ENCODE assay signal across 23 cellular contexts in the genomic region with DNA sequence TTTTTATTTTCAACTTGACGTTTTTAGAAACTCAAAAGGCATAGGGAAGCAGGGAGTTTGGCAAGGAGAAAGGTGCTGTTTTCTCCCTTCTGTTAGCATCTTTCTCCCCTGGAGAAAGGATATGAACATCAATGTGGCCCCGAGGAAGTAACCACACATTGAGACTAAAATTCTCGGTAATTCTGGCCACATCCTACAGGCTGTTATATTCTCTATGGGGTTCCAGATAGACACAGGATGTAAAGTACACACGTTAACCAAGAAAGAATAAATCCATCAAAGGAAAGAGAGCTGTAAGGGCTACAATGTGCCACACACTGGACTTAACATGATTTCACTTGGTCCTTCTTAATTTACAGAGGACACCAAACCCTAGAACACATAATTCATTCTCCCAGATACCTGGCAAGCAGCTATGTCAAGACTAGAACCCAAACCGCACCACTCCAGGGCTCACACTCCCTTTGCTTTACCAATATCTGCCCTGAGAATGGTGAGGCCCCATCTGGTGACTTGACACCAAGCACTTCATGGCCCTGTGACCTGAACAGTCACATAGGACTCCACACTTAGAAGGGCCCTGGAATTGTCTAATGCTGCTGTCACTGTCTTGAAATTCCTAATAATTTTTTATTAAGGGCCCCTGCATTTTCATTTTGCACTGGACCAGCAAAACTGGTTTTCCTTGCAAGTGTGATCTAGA.
DNase-seq lines count a peak whose midpoint lies in the region; ATAC-seq and TF ChIP-seq lines count a peak whose summit lies in the region.
"Had no signal": no experiment of that assay in that cellular context is flagged by ENCODE, and none has a peak within 500 bp of the region (broad histone marks: within the 10 kb centered on the region; RNA-seq: fewer than 3 reads in every experiment).

No MANE protein-coding gene starts in this region.

- no peak for TF ChIP-seq CTCF in activated CD8-positive, alpha-beta T cell treated with anti-CD3 and anti-CD28 coated beads for 36 hours (IDR thresholded peaks at IDR 0.05)
- no peak for TF ChIP-seq CTCF in PC-3 (conservative IDR thresholded peaks at IDR 0.05; ENCODE audit: low read depth, low read length)

- no peaks in the 10 kb centered on the region for H3K27me3 ChIP-seq in PC-3 (ENCODE audit: low read length)
- H3K27me3 ChIP-seq: Peyer's patch had no signal

- peaks cover 33% of the 10 kb centered on the region for H3K36me3 Mint-ChIP-seq in activated CD8-positive, alpha-beta T cell treated with anti-CD3 and anti-CD28 coated beads, Interleukin-2, amount 10 ng/mL, durations not matched to agents 7 days and 5 days (ENCODE audit: low read depth)
- H3K36me3 Mint-ChIP-seq in activated CD8-positive, alpha-beta T cell treated with anti-CD3 and anti-CD28 coated beads for 36 hours (ENCODE audit: low read depth) = no peaks in the 10 kb centered on the region
- H3K36me3 Mint-ChIP-seq: CD4-positive, CD25-positive, alpha-beta regulatory T cell had no signal

- no peak overlapping the region for H3K4me3 ChIP-seq in PC-3 (ENCODE audit: low read length)
- H3K4me3 ChIP-seq: GM23248, HAP-1, K562, Peyer's patch had no signal

- DNase-seq in activated CD8-positive, alpha-beta T cell treated with anti-CD3 and anti-CD28 coated beads, Interleukin-2, amount 10 ng/mL, durations not matched to agents 7 days and 5 days = peak; percentile 52
- no peak for DNase-seq in activated CD8-positive, alpha-beta T cell treated with anti-CD3 and anti-CD28 coated beads for 36 hours
- DNase-seq in PC-3 (peak; percentile 21), ecto neural progenitor cell (ENCODE audit: low spot score) (peak; percentile 0), iPS-NIHi7 (ENCODE audit: extremely low spot score) (no peak)
- DNase-seq: GM23248; MM.1S; NCI-H1048; NCI-H1417 treated with DMSO at 0.1 percent for 48 hours; NCI-H187; NCI-H2107; NCI-H446 treated with DMSO at 0.1 percent for 48 hours; NCI-H526 treated with DMSO at 0.1 percent for 48 hours; NK-92 treated with Interleukin-12 subunit alpha and Interleukin-12 subunit beta, amount 100 ng/mL, for 24 hours; Peyer's patch had no signal

- H3F3A ChIP-seq in PC-3 (ENCODE audit: low read length, unreplicated experiment) = no peaks in the 10 kb centered on the region

- H3K9me3 ChIP-seq in KOPT-K1 (ENCODE audit: insufficient read depth, low read length, poor library complexity, severe bottlenecking) (peaks cover 15% of the 10 kb centered on the region), PC-3 (ENCODE audit: low read length) (no peaks in the 10 kb centered on the region)
- H3K9me3 ChIP-seq: HAP-1, Peyer's patch had no signal

- H3K27me3 Mint-ChIP-seq in activated CD8-positive, alpha-beta T cell treated with anti-CD3 and anti-CD28 coated beads, Interleukin-2, amount 10 ng/mL, durations not matched to agents 7 days and 5 days (ENCODE audit: low read depth) = peaks cover 23% of the 10 kb centered on the region
- peaks cover 24% of the 10 kb centered on the region for H3K27me3 Mint-ChIP-seq in activated CD8-positive, alpha-beta T cell treated with anti-CD3 and anti-CD28 coated beads for 36 hours

- peak overlapping the region; percentile 52 for H3K4me3 Mint-ChIP-seq in activated CD8-positive, alpha-beta T cell treated with anti-CD3 and anti-CD28 coated beads, Interleukin-2, amount 10 ng/mL, durations not matched to agents 7 days and 5 days
- H3K4me3 Mint-ChIP-seq in activated CD8-positive, alpha-beta T cell treated with anti-CD3 and anti-CD28 coated beads for 36 hours = no peak overlapping the region
- H3K4me3 Mint-ChIP-seq: CD4-positive, CD25-positive, alpha-beta regulatory T cell had no signal

- H3K4me2 ChIP-seq in PC-3 (ENCODE audit: low read length) = no peak overlapping the region

- H3K27ac Mint-ChIP-seq in activated CD8-positive, alpha-beta T cell treated with anti-CD3 and anti-CD28 coated beads, Interleukin-2, amount 10 ng/mL, durations not matched to agents 7 days and 5 days = peak overlapping the region; percentile 91
- no peak overlapping the region for H3K27ac Mint-ChIP-seq in activated CD8-positive, alpha-beta T cell treated with anti-CD3 and anti-CD28 coated beads for 36 hours
- H3K27ac Mint-ChIP-seq: CD4-positive, CD25-positive, alpha-beta regulatory T cell had no signal

- CTCF ChIA-PET in activated CD8-positive, alpha-beta T cell treated with anti-CD3 and anti-CD28 coated beads, Interleukin-2, amount 10 ng/mL, durations not matched to agents 7 days and 5 days (lab: Charles Lee) = interaction anchor here (0.8 kb wide), 1 partner anchor 46 kb away, joined by 3 read pairs; no protein-coding TSS in a partner anchor
- CTCF ChIA-PET in activated CD8-positive, alpha-beta T cell treated with anti-CD3 and anti-CD28 coated beads for 36 hours (lab: Charles Lee) = interaction anchor here (1.0 kb wide), 1 partner anchor 12 kb away, joined by 3 read pairs; no protein-coding TSS in a partner anchor
- CTCF ChIA-PET in PC-3 (lab: Charles Lee) = no interaction called here

- peak; percentile 79 for ATAC-seq in activated CD8-positive, alpha-beta T cell treated with anti-CD3 and anti-CD28 coated beads, Interleukin-2, amount 10 ng/mL, durations not matched to agents 7 days and 5 days
- no peak for ATAC-seq in activated CD8-positive, alpha-beta T cell treated with anti-CD3 and anti-CD28 coated beads for 36 hours
- ATAC-seq in PC-3 (no peak), HG02759 (IDR thresholded peaks at IDR 0.05; ENCODE audit: unreplicated experiment) (no peak)
- no peak for ATAC-seq in activated CD4-positive, CD25-positive, alpha-beta regulatory T cell treated with anti-CD3 and anti-CD28 coated beads, Interleukin-2, amount 50 U/mL, for 24 hours
- ATAC-seq: K562, Right ventricle myocardium inferior had no signal

- no peak overlapping the region for H2AFZ ChIP-seq in PC-3 (ENCODE audit: low read length)
- H2AFZ ChIP-seq: GM23248 had no signal

- H3K4me1 Mint-ChIP-seq in activated CD8-positive, alpha-beta T cell treated with anti-CD3 and anti-CD28 coated beads, Interleukin-2, amount 10 ng/mL, durations not matched to agents 7 days and 5 days (ENCODE audit: low read depth) = peaks cover 57% of the 10 kb centered on the region
- H3K4me1 Mint-ChIP-seq in activated CD8-positive, alpha-beta T cell treated with anti-CD3 and anti-CD28 coated beads for 36 hours (ENCODE audit: low read depth) = no peaks in the 10 kb centered on the region
- H3K4me1 Mint-ChIP-seq: CD4-positive, CD25-positive, alpha-beta regulatory T cell had no signal

- peak overlapping the region; percentile 62 for H3K27ac ChIP-seq in KOPT-K1 (ENCODE audit: low read depth, low read length, poor library complexity, severe bottlenecking)
- H3K27ac ChIP-seq in PC-3 (ENCODE audit: low read length) = no peak overlapping the region
- H3K27ac ChIP-seq: GM23248, HL-60, Peyer's patch had no signal

- no peak overlapping the region for H3K9ac ChIP-seq in PC-3 (ENCODE audit: low read length)
- H3K9ac ChIP-seq: GM23248 had no signal

- H4K20me1 ChIP-seq in PC-3 (ENCODE audit: low read length) = no peaks in the 10 kb centered on the region

- no peaks in the 10 kb centered on the region for H3K9me2 ChIP-seq in PC-3 (replicated peaks; ENCODE audit: low read length)

- peaks cover 15% of the 10 kb centered on the region for H3K4me1 ChIP-seq in PC-3 (ENCODE audit: insufficient read depth, low read length)
- H3K4me1 ChIP-seq: HAP-1, Peyer's patch had no signal

- intact Hi-C loops in activated CD8-positive, alpha-beta T cell treated with anti-CD3 and anti-CD28 coated beads for 36 hours (cut with micrococcal nuclease) = no loop called here
- intact Hi-C loops in PC-3 (cut with micrococcal nuclease) = no loop called here

- H3K79me2 ChIP-seq in PC-3 (ENCODE audit: low read length) = no peaks in the 10 kb centered on the region

- H3K36me3 ChIP-seq in KOPT-K1 (ENCODE audit: insufficient read depth, low read length) = no peaks in the 10 kb centered on the region
- no peaks in the 10 kb centered on the region for H3K36me3 ChIP-seq in PC-3 (ENCODE audit: low read depth, low read length)
- H3K36me3 ChIP-seq: HAP-1, Peyer's patch had no signal

- BruUV-seq in PC-3 (replicated peaks; lab: Mats Ljungman, UMichigan) = no TSS peak

- POLR2A ChIA-PET in activated CD8-positive, alpha-beta T cell treated with anti-CD3 and anti-CD28 coated beads, Interleukin-2, amount 10 ng/mL, durations not matched to agents 7 days and 5 days (lab: Charles Lee) = no interaction called here
- POLR2A ChIA-PET in activated CD8-positive, alpha-beta T cell treated with anti-CD3 and anti-CD28 coated beads for 36 hours (lab: Charles Lee) = no interaction called here
- POLR2A ChIA-PET in PC-3 (lab: Charles Lee; ENCODE audit: unreplicated experiment) = no interaction called here

- H3K9me3 Mint-ChIP-seq in activated CD8-positive, alpha-beta T cell treated with anti-CD3 and anti-CD28 coated beads, Interleukin-2, amount 10 ng/mL, durations not matched to agents 7 days and 5 days (ENCODE audit: insufficient read depth) = peaks cover 9% of the 10 kb centered on the region
- H3K9me3 Mint-ChIP-seq in activated CD8-positive, alpha-beta T cell treated with anti-CD3 and anti-CD28 coated beads for 36 hours = no peaks in the 10 kb centered on the region

Comparison
In these comparisons a context has a peak if more than half of its experiments do, and no peak if none do; other contexts are left out.
1. DNase-seq: peak in activated CD8-positive, alpha-beta T cell treated with anti-CD3 and anti-CD28 coated beads, Interleukin-2, amount 10 ng/mL, durations not matched to agents 7 days and 5 days (single experiment), PC-3 (single experiment) and ecto neural progenitor cell (single experiment); none in activated CD8-positive, alpha-beta T cell treated with anti-CD3 and anti-CD28 coated beads for 36 hours (single experiment) and iPS-NIHi7 (single experiment).